ENCODE assay signal across 8 cellular contexts in the genomic region with DNA sequence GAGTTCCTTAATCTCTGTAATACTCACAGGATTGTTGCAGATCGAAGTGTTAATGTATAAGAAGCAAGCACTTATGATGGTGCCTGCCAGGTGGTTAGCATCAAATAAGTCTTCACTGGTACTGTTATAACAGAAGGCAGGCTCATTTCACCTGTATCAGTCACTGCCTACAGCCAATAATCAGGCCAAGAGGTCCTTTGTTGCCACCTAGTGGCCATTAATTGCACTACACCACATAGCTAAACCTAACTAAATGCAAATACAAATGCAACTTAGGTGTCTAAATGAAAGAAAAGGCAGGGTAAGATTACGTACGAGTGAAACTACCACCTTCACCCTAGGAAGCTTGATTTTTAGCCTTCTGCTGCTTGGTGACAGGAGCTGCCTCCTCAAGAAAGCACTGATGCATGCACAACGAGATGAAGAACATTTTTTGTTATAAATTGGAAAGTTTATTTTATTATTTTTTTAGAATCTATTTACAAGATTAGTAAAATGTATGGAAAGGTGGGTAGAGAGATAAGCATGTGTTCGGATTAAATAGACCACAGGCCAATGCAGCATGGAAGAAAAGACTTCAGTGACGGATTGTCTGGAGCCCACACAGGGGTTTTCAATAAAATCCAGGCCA.
DNase-seq lines count a peak whose midpoint lies in the region; ATAC-seq and FAIRE-seq lines count a peak whose summit lies in the region.

No MANE protein-coding gene starts in this region.

- H3K4me1 ChIP-seq in trophoblast cell (ENCODE audit: control insufficient read depth in 1 of 2, insufficient read depth in 2 of 2, low read length in 2 of 2): no peaks in the 10 kb centered on the region

- H3K36me3 ChIP-seq in trophoblast cell (ENCODE audit: control insufficient read depth in 1 of 2, insufficient read depth in 2 of 2, low read length in 2 of 2): no peaks in the 10 kb centered on the region

- H2AK5ac ChIP-seq in trophoblast cell (ENCODE audit: low read length): no peak overlapping the region

- no peaks in the 10 kb centered on the region for H3K36me3 Mint-ChIP-seq in activated T-helper 1 cell treated with anti-CD3 and anti-CD28 coated beads, Interleukin-12 subunit alpha, Interleukin-12 subunit beta, Interleukin-2, Interleukin-4 antibody, amounts not matched to agents 30 ng/mL and 10 ng/mL and 1 ng/mL, durations not matched to agents 14 hours and 24 hours and 36 hours (ENCODE audit: low read depth)

- intact Hi-C loops in activated T-helper 1 cell treated with anti-CD3 and anti-CD28 coated beads, Interleukin-12 subunit alpha, Interleukin-12 subunit beta, Interleukin-2, Interleukin-4 antibody, amounts not matched to agents 30 ng/mL and 10 ng/mL and 1 ng/mL, durations not matched to agents 14 hours and 24 hours and 36 hours (cut with micrococcal nuclease): loop anchor here (1.0 to 2.0 kb wide), 3 partner anchors 46 to 596 kb away; no protein-coding TSS in a partner anchor

- no peaks in the 10 kb centered on the region for H3K79me1 ChIP-seq in trophoblast cell (ENCODE audit: low read length)

- H3K27ac ChIP-seq in trophoblast cell (ENCODE audit: low read depth, low read length): peak overlapping the region; percentile 52

- no peak overlapping the region for H3K4me3 ChIP-seq in trophoblast cell (ENCODE audit: low read depth, low read length)

- H4K8ac ChIP-seq in trophoblast cell (ENCODE audit: low read depth, low read length): no peak overlapping the region

- DNase-seq in ELR (ENCODE audit: low read depth): peak; percentile 71
- DNase-seq in HTR-8/SVneo (ENCODE audit: insufficient read length, low spot score): peak; percentile 67
- peak; percentile 91 for DNase-seq in NCI-H82 (lab: John Stamatoyannopoulos, UW)
- DNase-seq in activated T-helper 1 cell treated with anti-CD3 and anti-CD28 coated beads, Interleukin-12 subunit alpha, Interleukin-12 subunit beta, Interleukin-2, Interleukin-4 antibody, amounts not matched to agents 30 ng/mL and 10 ng/mL and 1 ng/mL, durations not matched to agents 14 hours and 24 hours and 36 hours (ENCODE audit: low spot score): peak; percentile 6
- peak; percentile 46 for DNase-seq in globus pallidus (ENCODE audit: low spot score)
- peak; percentile 75 to 93 for DNase-seq in trophoblast cell
- no peak for DNase-seq in ecto neural progenitor cell (ENCODE audit: low spot score)

- no peak overlapping the region for H3K23ac ChIP-seq in trophoblast cell (ENCODE audit: low read length)

- no peaks in the 10 kb centered on the region for H3K9me3 Mint-ChIP-seq in activated T-helper 1 cell treated with anti-CD3 and anti-CD28 coated beads, Interleukin-12 subunit alpha, Interleukin-12 subunit beta, Interleukin-2, Interleukin-4 antibody, amounts not matched to agents 30 ng/mL and 10 ng/mL and 1 ng/mL, durations not matched to agents 14 hours and 24 hours and 36 hours

- H2BK120ac ChIP-seq in trophoblast cell (ENCODE audit: insufficient read depth, low read length, poor library complexity): no peak overlapping the region

- H2BK5ac ChIP-seq in trophoblast cell (ENCODE audit: low read depth, low read length, poor library complexity): no peak overlapping the region

- peak overlapping the region; percentile 15 for H3K4me2 ChIP-seq in trophoblast cell (ENCODE audit: low read length)

- no peak overlapping the region for H3K4ac ChIP-seq in trophoblast cell (ENCODE audit: low read depth, low read length)

- H3K18ac ChIP-seq in trophoblast cell (ENCODE audit: low read length): no peak overlapping the region

- no peak overlapping the region for H3K14ac ChIP-seq in trophoblast cell (ENCODE audit: low read length)

- peak; percentile 86 for FAIRE-seq in HTR-8/SVneo (lab: Jason Lieb, UNC)

- no peak overlapping the region for H4K12ac ChIP-seq in trophoblast cell (ENCODE audit: low read depth, low read length)

- H3K27me3 Mint-ChIP-seq in activated T-helper 1 cell treated with anti-CD3 and anti-CD28 coated beads, Interleukin-12 subunit alpha, Interleukin-12 subunit beta, Interleukin-2, Interleukin-4 antibody, amounts not matched to agents 30 ng/mL and 10 ng/mL and 1 ng/mL, durations not matched to agents 14 hours and 24 hours and 36 hours (ENCODE audit: insufficient read depth): peaks cover 2% of the 10 kb centered on the region

- H3K4me3 Mint-ChIP-seq in activated T-helper 1 cell treated with anti-CD3 and anti-CD28 coated beads, Interleukin-12 subunit alpha, Interleukin-12 subunit beta, Interleukin-2, Interleukin-4 antibody, amounts not matched to agents 30 ng/mL and 10 ng/mL and 1 ng/mL, durations not matched to agents 14 hours and 24 hours and 36 hours: no peak overlapping the region

- peak; percentile 87 for ATAC-seq in GM21515 (IDR thresholded peaks at IDR 0.05; ENCODE audit: unreplicated experiment)

- no peaks in the 10 kb centered on the region for H3K4me1 Mint-ChIP-seq in activated T-helper 1 cell treated with anti-CD3 and anti-CD28 coated beads, Interleukin-12 subunit alpha, Interleukin-12 subunit beta, Interleukin-2, Interleukin-4 antibody, amounts not matched to agents 30 ng/mL and 10 ng/mL and 1 ng/mL, durations not matched to agents 14 hours and 24 hours and 36 hours (ENCODE audit: low read depth)

- H3K9ac ChIP-seq in trophoblast cell (ENCODE audit: low read length): no peak overlapping the region

- no peak overlapping the region for H2AFZ ChIP-seq in trophoblast cell (ENCODE audit: insufficient read depth, low read length, poor library complexity)

- H3K27me3 ChIP-seq in trophoblast cell (ENCODE audit: insufficient read depth, low read length): no peaks in the 10 kb centered on the region

- H3K27ac Mint-ChIP-seq in activated T-helper 1 cell treated with anti-CD3 and anti-CD28 coated beads, Interleukin-12 subunit alpha, Interleukin-12 subunit beta, Interleukin-2, Interleukin-4 antibody, amounts not matched to agents 30 ng/mL and 10 ng/mL and 1 ng/mL, durations not matched to agents 14 hours and 24 hours and 36 hours: no peak overlapping the region

- WGBS in trophoblast cell (ENCODE audit: extremely low coverage, insufficient coverage, insufficient read length): no CpG with 5 or more reads among the region's 6 CpGs

- H2BK12ac ChIP-seq in trophoblast cell (ENCODE audit: low read length): no peak overlapping the region

- peak overlapping the region; percentile 63 for H4K91ac ChIP-seq in trophoblast cell (ENCODE audit: low read depth, low read length)

- no peaks in the 10 kb centered on the region for H3K79me2 ChIP-seq in trophoblast cell (ENCODE audit: control insufficient read depth, insufficient read depth, low read length, poor library complexity)

- H3K9me3 ChIP-seq in trophoblast cell (ENCODE audit: insufficient read depth, low read depth, low read length): no peaks in the 10 kb centered on the region
